10 cellular contexts compared by ENCODE assay signal in the genomic region with DNA sequence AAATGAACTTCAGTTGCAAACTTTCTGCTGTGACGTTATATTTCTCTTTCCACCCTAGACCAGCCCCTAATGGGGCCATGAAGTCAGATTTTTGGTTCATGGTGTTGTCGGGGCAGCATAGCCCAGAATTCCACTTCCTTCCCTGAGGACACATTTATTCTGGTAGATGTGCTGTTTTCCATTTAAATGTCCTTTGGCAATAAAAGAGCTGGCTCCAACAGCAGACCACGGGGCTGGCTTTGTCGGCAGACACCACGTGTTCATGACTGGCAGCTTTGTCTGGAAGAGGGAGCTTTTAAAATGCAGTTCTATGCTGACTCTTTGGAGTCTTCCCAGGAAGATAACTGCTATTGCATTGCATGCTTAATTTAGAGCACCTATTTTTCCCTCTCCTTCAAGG. TPM values are rescaled to one million over a fixed set of nuclear protein-coding genes. Genes with fewer than 3 reads are reported as not detected.
A peak's percentile ranks its signal among the peaks of the same experiment; 100 is the strongest.
DNase-seq lines count a peak whose midpoint lies in the region; TF ChIP-seq lines count a peak whose summit lies in the region.
"Had no signal": no experiment of that assay in that cellular context is flagged by ENCODE, and none has a peak within 500 bp of the region (broad histone marks: within the 10 kb centered on the region; RNA-seq: fewer than 3 reads in every experiment).

No MANE protein-coding gene starts in this region.

- H3K36me3 ChIP-seq in H7 (replicated peaks; ENCODE audit: control insufficient read depth, insufficient read depth, low read length) (no peaks in the 10 kb centered on the region), SK-N-SH (replicated peaks in 1 of 2; ENCODE audit: control insufficient read depth in 1 of 2, insufficient read depth in 2 of 2, low read length in 1 of 2) (no peaks in the 10 kb centered on the region), Caco-2 (ENCODE audit: control insufficient read depth, insufficient read depth, low read length) (no peaks in the 10 kb centered on the region)

- no peak overlapping the region for H3K27ac Mint-ChIP-seq in Caco-2 (ENCODE audit: unreplicated experiment)

- no peaks in the 10 kb centered on the region for H3K36me3 Mint-ChIP-seq in Caco-2 (ENCODE audit: insufficient read depth, unreplicated experiment)

- H3K4me1 ChIP-seq in SK-N-SH (ENCODE audit: control insufficient read depth in 1 of 2, insufficient read depth in 2 of 2, low read depth in 1 of 2, low read length in 1 of 2) (peaks cover 0 to 21% of the 10 kb centered on the region in 2 experiments; a peak in 1 of 4 replicates), Caco-2 (no peaks in the 10 kb centered on the region)

- no TSS peak for BruUV-seq in Caco-2 (replicated peaks; lab: Mats Ljungman, UMichigan)

- intact Hi-C loops in Caco-2 (cut with micrococcal nuclease; ENCODE audit: unreplicated experiment) = no loop called here

- peaks cover 11% of the 10 kb centered on the region for H3K27me3 Mint-ChIP-seq in Caco-2 (ENCODE audit: insufficient read depth, unreplicated experiment)

- in situ Hi-C loops in G401 (cut with HindIII; ENCODE audit: low sequenced_read_pairs) = no loop called here

- 24% methylated on average over 5 of the region's 5 CpGs for WGBS in SK-N-SH (ENCODE audit: low lambda C conversion rate)

- no peaks in the 10 kb centered on the region for H3K9me2 ChIP-seq in SK-N-SH

- no peaks in the 10 kb centered on the region for H3F3A ChIP-seq in SK-N-SH (replicated peaks; ENCODE audit: insufficient read depth)

- H3K4me3 Mint-ChIP-seq in Caco-2 (ENCODE audit: unreplicated experiment) = no peak overlapping the region

- no peak overlapping the region for H3K27ac ChIP-seq in SK-N-SH (ENCODE audit: low read depth in 2 of 2, low read length in 1 of 2)

- H3K9me3 ChIP-seq in SK-N-SH = no peaks in the 10 kb centered on the region
- no peaks in the 10 kb centered on the region for H3K9me3 ChIP-seq in Caco-2

- no peak overlapping the region for H3K4me2 ChIP-seq in SK-N-SH

- no peaks in the 10 kb centered on the region for H3K4me1 Mint-ChIP-seq in Caco-2 (ENCODE audit: low read depth, unreplicated experiment)

- no peak for TF ChIP-seq EP300 in SK-N-SH (IDR thresholded peaks at IDR 0.05; ENCODE audit: borderline replicate concordance in 1 of 2, low read depth in 1 of 2, low read length in 1 of 2)

- TF ChIP-seq CTCF in retinal pigment epithelial cell (conservative IDR thresholded peaks at IDR 0.05; ENCODE audit: low read depth, low read length) (no peak), SK-N-SH (IDR thresholded peaks at IDR 0.05) (no peak), Caco-2 (IDR thresholded peaks at IDR 0.05; ENCODE audit: insufficient read depth in 1 of 2, low read depth in 1 of 2, low read length in 1 of 2, severe bottlenecking in 1 of 2, unreplicated experiment in 1 of 2) (no peak)

- H3K79me2 ChIP-seq in SK-N-SH (ENCODE audit: insufficient read depth) = no peaks in the 10 kb centered on the region

- H3K4me3 ChIP-seq in retinal pigment epithelial cell (ENCODE audit: low read length) (no peak overlapping the region), H7 (ENCODE audit: insufficient read depth, low read depth, low read length) (no peak overlapping the region), SK-N-SH (ENCODE audit: low read depth in 2 of 2, low read length in 1 of 2) (no peak overlapping the region), Caco-2 (ENCODE audit: low read depth, low read length) (no peak overlapping the region)

- H2AFZ ChIP-seq in SK-N-SH (ENCODE audit: low read depth) = no peak overlapping the region

- no peaks in the 10 kb centered on the region for H3K9me3 Mint-ChIP-seq in Caco-2 (ENCODE audit: unreplicated experiment)

- CTCF ChIA-PET in SK-N-SH (lab: Yijun Ruan, JAX) (no interaction called here), Caco-2 (lab: Charles Lee) (no interaction called here)

- TF ChIP-seq RAD21 in SK-N-SH (IDR thresholded peaks at IDR 0.05; ENCODE audit: low read length) = no peak

- POLR2A ChIA-PET in SK-N-SH (lab: Yijun Ruan, JAX) (no interaction called here), Caco-2 (lab: Charles Lee) (no interaction called here)

- H4K20me1 ChIP-seq in SK-N-SH (ENCODE audit: insufficient read depth) = no peaks in the 10 kb centered on the region

- no peak overlapping the region for H3K9ac ChIP-seq in SK-N-SH

- DNase-seq in G401 (ENCODE audit: low spot score) = peak; percentile 40
- peak; percentile 28 for DNase-seq in cerebellar cortex (ENCODE audit: low spot score)
- peak; percentile 81 to 93 for DNase-seq in hippocampal formation (lab: John Stamatoyannopoulos, UW)
- peak; percentile 32 for DNase-seq in retinal pigment epithelial cell (ENCODE audit: low read depth)
- no peak for DNase-seq in H7
- DNase-seq in SK-N-SH = no peak
- DNase-seq in Caco-2 = no peak
- DNase-seq in RKO (ENCODE audit: low spot score) = no peak
- DNase-seq: DMS153, NCI-H524 had no signal

- H3K27me3 ChIP-seq in H7 (ENCODE audit: control insufficient read depth, insufficient read depth, low read length) (no peaks in the 10 kb centered on the region; the same call in 1 of the 2 replicates), SK-N-SH (ENCODE audit: insufficient read depth) (0 out of 2 replicates have a peak, but pooled peaks cover 4% of the 10 kb centered on the region), Caco-2 (replicated peaks; ENCODE audit: control insufficient read depth, insufficient read depth, low read length) (no peaks in the 10 kb centered on the region)

TF ChIP-seq in SK-N-SH, 30 proteins besides CTCF, POLR2A, EP300 and RAD21 (continues in another document):
- TF ChIP-seq GATA2 (CRISPR knock-in tag; IDR thresholded peaks at IDR 0.05) = no peak
- no peak for TF ChIP-seq MEF2A (IDR thresholded peaks at IDR 0.05; ENCODE audit: borderline replicate concordance, low read depth)
- TF ChIP-seq, protein P1, sequence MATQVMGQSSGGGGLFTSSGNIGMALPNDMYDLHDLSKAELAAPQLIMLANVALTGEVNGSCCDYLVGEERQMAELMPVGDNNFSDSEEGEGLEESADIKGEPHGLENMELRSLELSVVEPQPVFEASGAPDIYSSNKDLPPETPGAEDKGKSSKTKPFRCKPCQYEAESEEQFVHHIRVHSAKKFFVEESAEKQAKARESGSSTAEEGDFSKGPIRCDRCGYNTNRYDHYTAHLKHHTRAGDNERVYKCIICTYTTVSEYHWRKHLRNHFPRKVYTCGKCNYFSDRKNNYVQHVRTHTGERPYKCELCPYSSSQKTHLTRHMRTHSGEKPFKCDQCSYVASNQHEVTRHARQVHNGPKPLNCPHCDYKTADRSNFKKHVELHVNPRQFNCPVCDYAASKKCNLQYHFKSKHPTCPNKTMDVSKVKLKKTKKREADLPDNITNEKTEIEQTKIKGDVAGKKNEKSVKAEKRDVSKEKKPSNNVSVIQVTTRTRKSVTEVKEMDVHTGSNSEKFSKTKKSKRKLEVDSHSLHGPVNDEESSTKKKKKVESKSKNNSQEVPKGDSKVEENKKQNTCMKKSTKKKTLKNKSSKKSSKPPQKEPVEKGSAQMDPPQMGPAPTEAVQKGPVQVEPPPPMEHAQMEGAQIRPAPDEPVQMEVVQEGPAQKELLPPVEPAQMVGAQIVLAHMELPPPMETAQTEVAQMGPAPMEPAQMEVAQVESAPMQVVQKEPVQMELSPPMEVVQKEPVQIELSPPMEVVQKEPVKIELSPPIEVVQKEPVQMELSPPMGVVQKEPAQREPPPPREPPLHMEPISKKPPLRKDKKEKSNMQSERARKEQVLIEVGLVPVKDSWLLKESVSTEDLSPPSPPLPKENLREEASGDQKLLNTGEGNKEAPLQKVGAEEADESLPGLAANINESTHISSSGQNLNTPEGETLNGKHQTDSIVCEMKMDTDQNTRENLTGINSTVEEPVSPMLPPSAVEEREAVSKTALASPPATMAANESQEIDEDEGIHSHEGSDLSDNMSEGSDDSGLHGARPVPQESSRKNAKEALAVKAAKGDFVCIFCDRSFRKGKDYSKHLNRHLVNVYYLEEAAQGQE (IDR thresholded peaks at IDR 0.05; ENCODE audit: low read depth, low read length) = no peak
- TF ChIP-seq FOXJ3 (CRISPR knock-in tag; IDR thresholded peaks at IDR 0.05) = no peak
- no peak for TF ChIP-seq CHD2 (IDR thresholded peaks at IDR 0.05; ENCODE audit: low read length, partially characterized antibody)
- no peak for TF ChIP-seq ZBTB33 (IDR thresholded peaks at IDR 0.05; ENCODE audit: borderline replicate concordance, low read depth)
- TF ChIP-seq MAX (IDR thresholded peaks at IDR 0.05; ENCODE audit: low read depth) = no peak
- no peak for TF ChIP-seq IRF3 (IDR thresholded peaks at IDR 0.05; ENCODE audit: low read depth, low read length)
- no peak for TF ChIP-seq POLR2AphosphoS5 (IDR thresholded peaks at IDR 0.05; ENCODE audit: low read depth, low read length)

RNA-seq across cellular contexts. Expression of gene LCP2, which starts 17.6 kb away (rescaled TPM):
- total RNA-seq in G401 (2014; rRNA removed; shearing (Covaris generic)) = not detected in 2 replicates
- 0.21 and 0.63 TPM in 2 replicates for total RNA-seq in H7 (2014; rRNA removed; shearing (Covaris generic))
- polyA plus RNA-seq in SK-N-SH (2012; rRNA removed) = not detected in 2 replicates
- polyA plus RNA-seq in SK-N-SH (2012; cell fraction: cytosol; rRNA removed) = not detected in 2 replicates
- polyA plus RNA-seq in SK-N-SH (2012; cell fraction: nucleus; rRNA removed) = not detected in 2 replicates
- not detected in 2 replicates for total RNA-seq in Caco-2 (2022)

Comparison
In these comparisons a context has a peak if more than half of its experiments do, and no peak if none do; other contexts are left out.
1. DNase-seq: peak in G401 (single experiment), cerebellar cortex (single experiment), hippocampal formation (2 of 2) and retinal pigment epithelial cell (single experiment); none in H7 (single experiment), SK-N-SH (single experiment), Caco-2 (0 of 2) and RKO (single experiment).